In the genomic region with DNA sequence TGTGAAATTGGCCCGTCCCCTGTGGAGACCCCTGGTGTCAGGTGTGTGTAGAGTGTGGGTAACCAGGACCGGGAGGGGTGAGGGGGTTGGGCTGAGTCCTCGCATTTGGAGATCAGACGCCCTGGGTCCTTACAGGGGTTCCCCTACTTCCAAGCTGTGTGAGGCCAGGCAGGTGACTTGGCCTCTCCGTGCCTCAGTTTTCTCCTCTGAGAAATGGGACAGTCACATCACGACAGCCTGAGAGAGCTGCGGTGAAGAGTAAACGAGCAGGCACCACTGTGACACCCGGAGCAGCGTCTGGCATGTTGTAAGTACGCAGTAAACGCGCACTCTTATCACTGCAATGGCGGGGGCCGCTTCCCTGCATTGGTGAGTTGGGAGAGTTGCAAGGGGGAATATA, we compare ENCODE assay signal across 1 cellular context.
TF ChIP-seq lines count a peak whose summit lies in the region.

No MANE protein-coding gene starts in this region.

TF ChIP-seq in GM23338, 12 proteins besides CTCF, POLR2A, EP300 and RAD21 (continued from another document):
- TF ChIP-seq, protein P1, sequence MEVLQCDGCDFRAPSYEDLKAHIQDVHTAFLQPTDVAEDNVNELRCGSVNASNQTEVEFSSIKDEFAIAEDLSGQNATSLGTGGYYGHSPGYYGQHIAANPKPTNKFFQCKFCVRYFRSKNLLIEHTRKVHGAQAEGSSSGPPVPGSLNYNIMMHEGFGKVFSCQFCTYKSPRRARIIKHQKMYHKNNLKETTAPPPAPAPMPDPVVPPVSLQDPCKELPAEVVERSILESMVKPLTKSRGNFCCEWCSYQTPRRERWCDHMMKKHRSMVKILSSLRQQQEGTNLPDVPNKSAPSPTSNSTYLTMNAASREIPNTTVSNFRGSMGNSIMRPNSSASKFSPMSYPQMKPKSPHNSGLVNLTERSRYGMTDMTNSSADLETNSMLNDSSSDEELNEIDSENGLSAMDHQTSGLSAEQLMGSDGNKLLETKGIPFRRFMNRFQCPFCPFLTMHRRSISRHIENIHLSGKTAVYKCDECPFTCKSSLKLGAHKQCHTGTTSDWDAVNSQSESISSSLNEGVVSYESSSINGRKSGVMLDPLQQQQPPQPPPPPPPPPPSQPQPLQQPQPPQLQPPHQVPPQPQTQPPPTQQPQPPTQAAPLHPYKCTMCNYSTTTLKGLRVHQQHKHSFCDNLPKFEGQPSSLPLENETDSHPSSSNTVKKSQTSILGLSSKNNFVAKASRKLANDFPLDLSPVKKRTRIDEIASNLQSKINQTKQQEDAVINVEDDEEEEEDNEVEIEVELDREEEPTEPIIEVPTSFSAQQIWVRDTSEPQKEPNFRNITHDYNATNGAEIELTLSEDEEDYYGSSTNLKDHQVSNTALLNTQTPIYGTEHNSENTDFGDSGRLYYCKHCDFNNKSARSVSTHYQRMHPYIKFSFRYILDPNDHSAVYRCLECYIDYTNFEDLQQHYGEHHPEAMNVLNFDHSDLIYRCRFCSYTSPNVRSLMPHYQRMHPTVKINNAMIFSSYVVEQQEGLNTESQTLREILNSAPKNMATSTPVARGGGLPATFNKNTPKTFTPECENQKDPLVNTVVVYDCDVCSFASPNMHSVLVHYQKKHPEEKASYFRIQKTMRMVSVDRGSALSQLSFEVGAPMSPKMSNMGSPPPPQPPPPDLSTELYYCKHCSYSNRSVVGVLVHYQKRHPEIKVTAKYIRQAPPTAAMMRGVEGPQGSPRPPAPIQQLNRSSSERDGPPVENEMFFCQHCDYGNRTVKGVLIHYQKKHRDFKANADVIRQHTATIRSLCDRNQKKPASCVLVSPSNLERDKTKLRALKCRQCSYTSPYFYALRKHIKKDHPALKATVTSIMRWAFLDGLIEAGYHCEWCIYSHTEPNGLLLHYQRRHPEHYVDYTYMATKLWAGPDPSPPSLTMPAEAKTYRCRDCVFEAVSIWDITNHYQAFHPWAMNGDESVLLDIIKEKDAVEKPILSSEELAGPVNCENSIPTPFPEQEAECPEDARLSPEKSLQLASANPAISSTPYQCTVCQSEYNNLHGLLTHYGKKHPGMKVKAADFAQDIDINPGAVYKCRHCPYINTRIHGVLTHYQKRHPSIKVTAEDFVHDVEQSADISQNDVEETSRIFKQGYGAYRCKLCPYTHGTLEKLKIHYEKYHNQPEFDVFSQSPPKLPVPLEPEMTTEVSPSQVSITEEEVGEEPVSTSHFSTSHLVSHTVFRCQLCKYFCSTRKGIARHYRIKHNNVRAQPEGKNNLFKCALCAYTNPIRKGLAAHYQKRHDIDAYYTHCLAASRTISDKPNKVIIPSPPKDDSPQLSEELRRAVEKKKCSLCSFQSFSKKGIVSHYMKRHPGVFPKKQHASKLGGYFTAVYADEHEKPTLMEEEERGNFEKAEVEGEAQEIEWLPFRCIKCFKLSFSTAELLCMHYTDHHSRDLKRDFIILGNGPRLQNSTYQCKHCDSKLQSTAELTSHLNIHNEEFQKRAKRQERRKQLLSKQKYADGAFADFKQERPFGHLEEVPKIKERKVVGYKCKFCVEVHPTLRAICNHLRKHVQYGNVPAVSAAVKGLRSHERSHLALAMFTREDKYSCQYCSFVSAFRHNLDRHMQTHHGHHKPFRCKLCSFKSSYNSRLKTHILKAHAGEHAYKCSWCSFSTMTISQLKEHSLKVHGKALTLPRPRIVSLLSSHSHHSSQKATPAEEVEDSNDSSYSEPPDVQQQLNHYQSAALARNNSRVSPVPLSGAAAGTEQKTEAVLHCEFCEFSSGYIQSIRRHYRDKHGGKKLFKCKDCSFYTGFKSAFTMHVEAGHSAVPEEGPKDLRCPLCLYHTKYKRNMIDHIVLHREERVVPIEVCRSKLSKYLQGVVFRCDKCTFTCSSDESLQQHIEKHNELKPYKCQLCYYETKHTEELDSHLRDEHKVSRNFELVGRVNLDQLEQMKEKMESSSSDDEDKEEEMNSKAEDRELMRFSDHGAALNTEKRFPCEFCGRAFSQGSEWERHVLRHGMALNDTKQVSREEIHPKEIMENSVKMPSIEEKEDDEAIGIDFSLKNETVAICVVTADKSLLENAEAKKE (CRISPR knock-in tag; IDR thresholded peaks at IDR 0.05), result no peak
- no peak for TF ChIP-seq ZNF331 (CRISPR knock-in tag; IDR thresholded peaks at IDR 0.05; ENCODE audit: low read depth)
- TF ChIP-seq ZNF114 (CRISPR knock-in tag; IDR thresholded peaks at IDR 0.05), result no peak
- TF ChIP-seq JUNB (IDR thresholded peaks at IDR 0.05; ENCODE audit: unreplicated experiment), result no peak
- TF ChIP-seq POLR2AphosphoS5 (IDR thresholded peaks at IDR 0.05; ENCODE audit: low read depth), result no peak
- TF ChIP-seq, protein P2, sequence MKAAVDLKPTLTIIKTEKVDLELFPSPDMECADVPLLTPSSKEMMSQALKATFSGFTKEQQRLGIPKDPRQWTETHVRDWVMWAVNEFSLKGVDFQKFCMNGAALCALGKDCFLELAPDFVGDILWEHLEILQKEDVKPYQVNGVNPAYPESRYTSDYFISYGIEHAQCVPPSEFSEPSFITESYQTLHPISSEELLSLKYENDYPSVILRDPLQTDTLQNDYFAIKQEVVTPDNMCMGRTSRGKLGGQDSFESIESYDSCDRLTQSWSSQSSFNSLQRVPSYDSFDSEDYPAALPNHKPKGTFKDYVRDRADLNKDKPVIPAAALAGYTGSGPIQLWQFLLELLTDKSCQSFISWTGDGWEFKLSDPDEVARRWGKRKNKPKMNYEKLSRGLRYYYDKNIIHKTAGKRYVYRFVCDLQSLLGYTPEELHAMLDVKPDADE (IDR thresholded peaks at IDR 0.05), result no peak
- no peak for TF ChIP-seq STAT1 (IDR thresholded peaks at IDR 0.05; ENCODE audit: unreplicated experiment)
